ENCODE assay signal across 20 cellular contexts in the genomic region with DNA sequence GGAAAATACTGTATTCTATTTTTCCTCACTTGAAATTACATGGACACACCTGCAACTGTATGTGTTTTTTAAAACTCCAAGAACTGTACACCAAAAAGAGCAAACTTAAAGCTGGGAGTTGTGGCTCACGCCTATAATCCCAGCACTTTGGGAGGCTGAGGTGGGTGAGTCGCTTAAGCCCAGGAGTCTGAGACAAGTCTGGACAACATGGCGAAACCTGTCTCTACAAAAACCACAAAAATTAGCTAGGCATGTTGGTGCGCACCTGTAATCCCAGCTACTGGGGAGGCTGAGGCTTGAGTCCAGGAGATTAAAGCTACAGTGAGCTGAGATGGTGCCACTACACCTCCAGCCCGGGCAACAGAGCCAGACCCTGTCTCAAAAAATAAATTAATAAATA.
"Had no signal": no experiment of that assay in that cellular context is flagged by ENCODE, and none has a peak within 500 bp of the region (broad histone marks: within the 10 kb centered on the region; RNA-seq: fewer than 3 reads in every experiment).

No MANE protein-coding gene starts in this region.

- H3K27ac ChIP-seq: adrenal gland had no signal

- H3K27me3 ChIP-seq: adrenal gland had no signal

- ATAC-seq: activated CD8-positive, alpha-beta T cell treated with anti-CD3 and anti-CD28 coated beads, Interleukin-2, amount 10 ng/mL, durations not matched to agents 7 days and 5 days; T-helper 17 cell; WTC11 had no signal

- DNase-seq: activated CD4-positive, alpha-beta T cell treated with anti-CD3 and anti-CD28 coated beads for 48 hours; activated CD4-positive, alpha-beta T cell treated with anti-CD3 and anti-CD28 coated beads, Interleukin-2, amount 50 U/mL, for 4 hours; activated CD4-positive, CD25-positive, alpha-beta regulatory T cell treated with anti-CD3 and anti-CD28 coated beads, Interleukin-2, amount 50 U/mL, for 72 hours; activated CD8-positive, alpha-beta memory T cell treated with anti-CD3 and anti-CD28 coated beads, Interleukin-2, amount 50 U/mL, for 48 hours; activated CD8-positive, alpha-beta T cell treated with anti-CD3 and anti-CD28 coated beads, Interleukin-2, amount 10 ng/mL, durations not matched to agents 7 days and 5 days; activated naive CD4-positive, alpha-beta T cell treated with anti-CD3 and anti-CD28 coated beads, Interleukin-2, amount 50 U/mL, for 16 hours; activated naive CD8-positive, alpha-beta T cell treated with anti-CD3 and anti-CD28 coated beads, Interleukin-2, amount 10 ng/mL, durations not matched to agents 7 days and 5 days; activated T-cell treated with anti-CD3 and anti-CD28 coated beads, Interleukin-2, amount 50 U/mL, for 1 hour; adrenal gland; Kasumi-1; KBM-7; NCI-H1048; NCI-H146; NCI-H187 treated with DMSO at 0.1 percent for 48 hours; NCI-H2081 treated with DMSO at 0.1 percent for 48 hours; NCI-H82; SIG-M5; T-helper 17 cell; T-helper 9 cell had no signal

- H3K4me3 ChIP-seq: adrenal gland had no signal

- H3K9me3 ChIP-seq: adrenal gland had no signal

- H3K36me3 ChIP-seq: adrenal gland had no signal

- H3K4me1 ChIP-seq: adrenal gland had no signal
